8 cellular contexts compared by ENCODE assay signal in the genomic region with DNA sequence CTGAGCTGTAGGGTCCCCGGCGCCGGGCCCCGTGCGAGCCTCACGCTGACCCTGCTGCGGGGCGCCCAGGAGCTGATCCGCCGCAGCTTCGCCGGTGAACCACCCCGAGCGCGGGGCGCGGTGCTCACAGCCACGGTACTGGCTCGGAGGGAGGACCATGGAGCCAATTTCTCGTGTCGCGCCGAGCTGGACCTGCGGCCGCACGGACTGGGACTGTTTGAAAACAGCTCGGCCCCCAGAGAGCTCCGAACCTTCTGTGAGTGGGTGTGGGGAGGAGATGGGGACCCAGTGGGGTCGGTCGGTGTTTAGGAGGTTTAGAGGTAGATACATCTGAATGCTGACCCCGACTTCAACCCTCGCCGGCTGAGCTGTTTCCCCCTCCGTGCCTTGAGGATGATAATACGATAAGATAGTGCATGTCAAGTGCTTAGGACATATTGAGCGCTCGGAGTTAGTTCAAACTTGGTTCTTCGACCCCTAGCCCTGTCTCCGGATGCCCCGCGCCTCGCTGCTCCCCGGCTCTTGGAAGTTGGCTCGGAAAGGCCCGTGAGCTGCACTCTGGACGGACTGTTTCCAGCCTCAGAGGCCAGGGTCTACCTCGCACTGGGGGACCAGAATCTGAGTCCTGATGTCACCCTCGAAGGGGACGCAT. TPM values are rescaled to one million over a fixed set of nuclear protein-coding genes. Genes with fewer than 3 reads are reported as not detected.
DNase-seq lines count a peak whose midpoint lies in the region; ATAC-seq and TF ChIP-seq lines count a peak whose summit lies in the region.

No MANE protein-coding gene starts in this region.

- H3K36me3 ChIP-seq in ectodermal cell (ENCODE audit: control insufficient read depth, insufficient read depth, low read length), result no peaks in the 10 kb centered on the region
- H3K36me3 ChIP-seq in neuronal stem cell (replicated peaks in 1 of 2; ENCODE audit: control insufficient read depth in 2 of 2, insufficient read depth in 2 of 2, low read length in 2 of 2), result no peaks in the 10 kb centered on the region

- intact Hi-C loops in CD4-positive, alpha-beta T cell (cut with DNase I, micrococcal nuclease), result no loop called here

- H3K27ac Mint-ChIP-seq in CD4-positive, alpha-beta T cell, result peak overlapping the region; percentile 40

- TF ChIP-seq POLR2A in NB4 (IDR thresholded peaks at IDR 0.05; ENCODE audit: extremely low read depth, insufficient read length), result no peak

- TF ChIP-seq CTCF in CD4-positive, alpha-beta T cell (IDR thresholded peaks at IDR 0.05), result no peak
- no peak for TF ChIP-seq CTCF in NB4 (IDR thresholded peaks at IDR 0.05; ENCODE audit: low read depth, low read length)

- no peak overlapping the region for H4K8ac ChIP-seq in neuronal stem cell (ENCODE audit: low read depth, low read length)

- H3K18ac ChIP-seq in neuronal stem cell (ENCODE audit: low read length), result peak overlapping the region; percentile 58

- H3K4me3 ChIP-seq in NB4 (ENCODE audit: low read depth, low read length) (no peak overlapping the region), ectodermal cell (ENCODE audit: insufficient read depth, low read depth, low read length) (peak overlapping the region; percentile 28), neuronal stem cell (ENCODE audit: low read length in 2 of 2) (peak overlapping the region; percentile 55 to 76)

- peaks cover 68% of the 10 kb centered on the region for H3K4me1 Mint-ChIP-seq in CD4-positive, alpha-beta T cell (ENCODE audit: low read depth)

- H2BK5ac ChIP-seq in neuronal stem cell (ENCODE audit: low read length), result no peak overlapping the region

- CTCF ChIA-PET in CD4-positive, alpha-beta T cell (lab: Charles Lee), result interaction anchor here (0.5 to 2.4 kb wide), 5 partner anchors 13 to 72 kb away, joined by 3 to 9 read pairs (median 3); a partner anchor contains a TSS

- no peak overlapping the region for H3K4ac ChIP-seq in neuronal stem cell (ENCODE audit: low read length)

- H2BK12ac ChIP-seq in neuronal stem cell (ENCODE audit: low read length), result peak overlapping the region; percentile 14

- no peak overlapping the region for H4K91ac ChIP-seq in neuronal stem cell (ENCODE audit: low read depth, low read length, poor library complexity)

- H2BK120ac ChIP-seq in neuronal stem cell (ENCODE audit: low read depth, low read length), result no peak overlapping the region

- POLR2A ChIA-PET in CD4-positive, alpha-beta T cell (lab: Charles Lee), result interaction anchor here (1.3 to 5.0 kb wide), 4 partner anchors 21 to 97 kb away, joined by 3 to 39 read pairs (median 6); a partner anchor contains a TSS

- H3K9me3 ChIP-seq in CD4-positive, alpha-beta T cell (ENCODE audit: control insufficient read depth, low read length), result no peaks in the 10 kb centered on the region
- no peaks in the 10 kb centered on the region for H3K9me3 ChIP-seq in ectodermal cell (ENCODE audit: control insufficient read depth, low read length)
- peaks cover 5 to 13% of the 10 kb centered on the region in 2 donors for H3K9me3 ChIP-seq in neuronal stem cell (replicated peaks in 1 of 2; ENCODE audit: control insufficient read depth in 2 of 2, insufficient read depth in 1 of 2, low read depth in 1 of 2, low read length in 2 of 2)

- H3K23ac ChIP-seq in neuronal stem cell (ENCODE audit: low read depth, low read length, poor library complexity), result peak overlapping the region; percentile 52

- H3K4me3 Mint-ChIP-seq in CD4-positive, alpha-beta T cell, result peak overlapping the region; percentile 82

- H3K79me1 ChIP-seq in neuronal stem cell (ENCODE audit: low read depth, low read length), result no peaks in the 10 kb centered on the region

- peak overlapping the region; percentile 18 for H2BK15ac ChIP-seq in neuronal stem cell (ENCODE audit: low read length)

- no peak for DNase-seq in CD4-positive, alpha-beta T cell
- peak; percentile 67 for DNase-seq in NB4 (ENCODE audit: low read depth)
- DNase-seq in neuronal stem cell (ENCODE audit: low spot score), result no peak
- no peak for DNase-seq in NCI-H128 (lab: John Stamatoyannopoulos, UW; ENCODE audit: unreplicated experiment)
- DNase-seq in NCI-H510A (lab: John Stamatoyannopoulos, UW), result no peak
- no peak for DNase-seq in UCSD-AML1 (lab: John Stamatoyannopoulos, UW; ENCODE audit: unreplicated experiment)
- DNase-seq in HT-29 (ENCODE audit: low spot score), result no peak

- H3K27ac ChIP-seq in CD4-positive, alpha-beta T cell (ENCODE audit: low read depth, low read length), result no peak overlapping the region
- H3K27ac ChIP-seq in ectodermal cell (ENCODE audit: insufficient read depth, low read depth, low read length, poor library complexity, severe bottlenecking) (no peak overlapping the region), neuronal stem cell (replicated peaks; ENCODE audit: low read length) (no peak overlapping the region)

- WGBS in ectodermal cell, 2 experiments, result 7% methylated on average over 49 of the region's 49 CpGs
- no CpG with 5 or more reads among the region's 49 CpGs for WGBS in neuronal stem cell (ENCODE audit: extremely low coverage in 2 of 2, insufficient read length in 2 of 2, insufficient replicate concordance in 1 of 2), 2 donors

- no peak for ATAC-seq in CD4-positive, alpha-beta T cell (ENCODE audit: poor library complexity)

- no peaks in the 10 kb centered on the region for H3K9me3 Mint-ChIP-seq in CD4-positive, alpha-beta T cell

- H2AK5ac ChIP-seq in neuronal stem cell (ENCODE audit: low read depth, low read length), result peak overlapping the region; percentile 39

- H3K14ac ChIP-seq in neuronal stem cell (ENCODE audit: low read length), result no peak overlapping the region

- H3K27me3 ChIP-seq in CD4-positive, alpha-beta T cell (ENCODE audit: control insufficient read depth, insufficient read depth, low read length), result peaks cover 88% of the 10 kb centered on the region
- H3K27me3 ChIP-seq in ectodermal cell (ENCODE audit: control insufficient read depth, insufficient read depth, low read length, poor library complexity, severe bottlenecking) (peaks cover 100% of the 10 kb centered on the region), neuronal stem cell (ENCODE audit: control insufficient read depth in 3 of 3, insufficient read depth in 3 of 3, low read depth in 1 of 3, low read length in 3 of 3) (peaks cover 72 to 100% (median 77%) of the 10 kb centered on the region in 3 experiments)

- peak overlapping the region; percentile 61 for H3K9ac ChIP-seq in neuronal stem cell (ENCODE audit: low read depth, low read length, poor library complexity)

- peaks cover under 1% of the 10 kb centered on the region for H3K36me3 Mint-ChIP-seq in CD4-positive, alpha-beta T cell (ENCODE audit: low read depth)

- peak overlapping the region; percentile 87 for H3K4me2 ChIP-seq in neuronal stem cell (ENCODE audit: insufficient read depth, low read length, poor library complexity, severe bottlenecking)

- H3K4me1 ChIP-seq in ectodermal cell (ENCODE audit: control insufficient read depth, insufficient read depth, low read length), result peaks cover 27% of the 10 kb centered on the region
- peaks cover 28 to 35% of the 10 kb centered on the region in 2 donors for H3K4me1 ChIP-seq in neuronal stem cell (ENCODE audit: control insufficient read depth in 2 of 2, insufficient read depth in 1 of 2, low read depth in 1 of 2, low read length in 2 of 2)

- H3K27me3 Mint-ChIP-seq in CD4-positive, alpha-beta T cell, result peaks cover 91% of the 10 kb centered on the region

- peak overlapping the region; percentile 98 for H2AFZ ChIP-seq in neuronal stem cell (ENCODE audit: low read length)

RNA-seq across cellular contexts. Expression of a gene that starts 1.9 kb away (rescaled TPM):
- not detected for total RNA-seq in CD4-positive, alpha-beta T cell
- polyA plus RNA-seq in ectodermal cell (2013, experiment 1 of 4), result 1.8 TPM
- 2.0 TPM for polyA plus RNA-seq in ectodermal cell (2013, experiment 2 of 4)
- polyA plus RNA-seq in ectodermal cell (2013, experiment 3 of 4), result 1.1 TPM
- 1.9 TPM for polyA plus RNA-seq in ectodermal cell (2013, experiment 4 of 4)
- 0.73 TPM for polyA plus RNA-seq in neuronal stem cell (2013, experiment 1 of 2)
- 0.84 TPM for polyA plus RNA-seq in neuronal stem cell (2013, experiment 2 of 2)
- 0.34 and 0.56 TPM in 2 replicates for total RNA-seq in HT-29 (2014; rRNA removed; shearing (Covaris generic))

RNA-seq across cellular contexts. Expression of a gene that starts 4.9 kb away (rescaled TPM):
- under 1 TPM; 0.52 to 0.70 TPM for total RNA-seq in CD4-positive, alpha-beta T cell
- 0.35 TPM for polyA plus RNA-seq in ectodermal cell (2013, experiment 1 of 4)
- 1.1 TPM for polyA plus RNA-seq in ectodermal cell (2013, experiment 2 of 4)
- polyA plus RNA-seq in ectodermal cell (2013, experiment 3 of 4), result 0.32 TPM
- 0.53 TPM for polyA plus RNA-seq in ectodermal cell (2013, experiment 4 of 4)
- polyA plus RNA-seq in neuronal stem cell (2013, experiment 1 of 2), result 0.56 TPM
- 0.48 TPM for polyA plus RNA-seq in neuronal stem cell (2013, experiment 2 of 2)
- total RNA-seq in HT-29 (2014; rRNA removed; shearing (Covaris generic)), result 0.69 TPM in 1 of 2 replicates, not detected in the other

RNA-seq across cellular contexts. Expression of a gene that starts 17.9 kb away (rescaled TPM):
- total RNA-seq in CD4-positive, alpha-beta T cell, result 1 to 10 TPM; 1.6 to 2.6 TPM
- polyA plus RNA-seq in ectodermal cell (2013, experiment 1 of 4), result 7.7 TPM
- polyA plus RNA-seq in ectodermal cell (2013, experiment 2 of 4), result 7.6 TPM
- 6.1 TPM for polyA plus RNA-seq in ectodermal cell (2013, experiment 3 of 4)
- polyA plus RNA-seq in ectodermal cell (2013, experiment 4 of 4), result 6.4 TPM
- polyA plus RNA-seq in neuronal stem cell (2013, experiment 1 of 2), result 3.5 TPM
- polyA plus RNA-seq in neuronal stem cell (2013, experiment 2 of 2), result 4.2 TPM
- total RNA-seq in HT-29 (2014; rRNA removed; shearing (Covaris generic)), result 0.16 and 0.51 TPM in 2 replicates

RNA-seq across cellular contexts. Expression of a gene that starts 20.8 kb away (rescaled TPM):
- total RNA-seq in CD4-positive, alpha-beta T cell, result 1 to 10 TPM; 7.0 to 7.4 TPM
- polyA plus RNA-seq in ectodermal cell (2013, experiment 1 of 4), result 1.9 TPM
- polyA plus RNA-seq in ectodermal cell (2013, experiment 2 of 4), result 1.8 TPM
- polyA plus RNA-seq in ectodermal cell (2013, experiment 3 of 4), result 1.3 TPM
- polyA plus RNA-seq in ectodermal cell (2013, experiment 4 of 4), result 2.1 TPM
- 0.53 TPM for polyA plus RNA-seq in neuronal stem cell (2013, experiment 1 of 2)
- 0.43 TPM for polyA plus RNA-seq in neuronal stem cell (2013, experiment 2 of 2)
- 4.6 and 4.8 TPM in 2 replicates for total RNA-seq in HT-29 (2014; rRNA removed; shearing (Covaris generic))

RNA-seq across cellular contexts. Expression of a gene that starts 24.1 kb away (rescaled TPM):
- 1 to 10 TPM; 1.2 to 1.9 TPM for total RNA-seq in CD4-positive, alpha-beta T cell
- polyA plus RNA-seq in ectodermal cell (2013, experiment 1 of 4), result 23.5 TPM
- 22.4 TPM for polyA plus RNA-seq in ectodermal cell (2013, experiment 2 of 4)
- 20.5 TPM for polyA plus RNA-seq in ectodermal cell (2013, experiment 3 of 4)
- 25.6 TPM for polyA plus RNA-seq in ectodermal cell (2013, experiment 4 of 4)
- polyA plus RNA-seq in neuronal stem cell (2013, experiment 1 of 2), result 13.4 TPM
- 13.5 TPM for polyA plus RNA-seq in neuronal stem cell (2013, experiment 2 of 2)
- total RNA-seq in HT-29 (2014; rRNA removed; shearing (Covaris generic)), result 50.2 and 50.9 TPM in 2 replicates
